In the genomic region with DNA sequence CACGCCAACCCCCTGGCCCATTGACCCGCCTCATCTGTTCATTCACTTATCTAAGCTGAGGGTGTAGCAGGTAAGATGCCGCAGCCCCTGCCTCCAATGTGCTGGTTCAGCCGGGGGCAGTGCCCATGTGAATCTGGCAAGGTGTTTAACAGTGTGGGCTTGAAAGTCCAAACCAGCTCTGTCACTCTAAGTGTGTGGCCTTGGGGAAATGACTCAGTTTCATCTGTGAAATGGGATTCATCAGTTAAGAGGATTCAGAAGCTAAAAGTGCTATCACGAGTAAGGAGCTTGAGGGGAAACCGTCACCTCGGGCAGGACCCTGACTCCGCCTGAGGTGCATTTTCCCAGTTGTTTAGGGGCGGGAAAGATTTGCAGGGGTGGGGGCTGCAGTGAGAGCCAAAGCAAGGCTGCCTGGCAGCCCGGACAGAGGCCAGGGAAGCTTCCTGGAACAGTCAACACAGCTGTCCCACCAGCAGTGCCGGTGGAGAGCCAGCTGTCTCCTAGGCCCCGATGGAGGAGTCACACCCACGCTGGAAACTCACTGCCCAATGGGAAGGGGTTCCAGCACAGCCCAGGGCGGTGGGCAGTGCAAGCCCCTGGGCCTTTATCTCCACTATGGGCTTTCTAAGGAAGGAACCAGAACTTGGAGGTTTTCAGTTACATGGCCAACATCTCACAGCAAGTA, we compare ENCODE assay signal across 8 cellular contexts. TPM values are rescaled to one million over a fixed set of nuclear protein-coding genes. Genes with fewer than 3 reads are reported as not detected.
DNase-seq lines count a peak whose midpoint lies in the region; TF ChIP-seq lines count a peak whose summit lies in the region.

No MANE protein-coding gene starts in this region.

- peak overlapping the region; percentile 44 for H3K27ac Mint-ChIP-seq in neural crest cell (ENCODE audit: unreplicated experiment)

- no peak for DNase-seq in MM.1S
- peak; percentile 26 for DNase-seq in dermis blood vessel endothelial cell
- DNase-seq in neural crest cell (ENCODE audit: low read depth, low spot score) = no peak
- DNase-seq in HT-29 (ENCODE audit: low spot score) = no peak
- no peak for DNase-seq in NCI-H226
- no peak for DNase-seq in activated CD8-positive, alpha-beta memory T cell treated with anti-CD3 and anti-CD28 coated beads, Interleukin-2, amount 50 U/mL, for 48 hours
- DNase-seq in iPS-NIHi11 (ENCODE audit: low spot score) = no peak

- peak overlapping the region; percentile 71 for H3K4me2 ChIP-seq in MM.1S (ENCODE audit: low read depth, low read length)

- H3K27me3 Mint-ChIP-seq in neural crest cell (ENCODE audit: low read depth) = peaks cover 3% of the 10 kb centered on the region

- peak overlapping the region; percentile 39 for H3K27ac ChIP-seq in C4-2B
- no peak overlapping the region for H3K27ac ChIP-seq in MM.1S (ENCODE audit: low read length)

- peaks cover 41% of the 10 kb centered on the region for H3K4me1 Mint-ChIP-seq in neural crest cell

- H3K79me2 ChIP-seq in MM.1S (ENCODE audit: low read length) = no peaks in the 10 kb centered on the region

- no peaks in the 10 kb centered on the region for H3K36me3 ChIP-seq in MM.1S (replicated peaks; ENCODE audit: insufficient read depth, low read length)

- no peaks in the 10 kb centered on the region for H3K36me3 Mint-ChIP-seq in neural crest cell (ENCODE audit: low read depth)

- H4K20me1 ChIP-seq in MM.1S (ENCODE audit: insufficient read depth, low read length) = no peaks in the 10 kb centered on the region

- no peaks in the 10 kb centered on the region for H3K9me3 Mint-ChIP-seq in neural crest cell

- no peak overlapping the region for H3K9ac ChIP-seq in MM.1S (ENCODE audit: low read length)

- no peak for TF ChIP-seq CTCF in C4-2B (conservative IDR thresholded peaks at IDR 0.05)
- no peak for TF ChIP-seq CTCF in MM.1S (IDR thresholded peaks at IDR 0.05; ENCODE audit: low read length)
- no peak for TF ChIP-seq CTCF in neural crest cell (conservative IDR thresholded peaks at IDR 0.05)

- H3K4me1 ChIP-seq in MM.1S (ENCODE audit: low read length) = no peaks in the 10 kb centered on the region

- H3F3A ChIP-seq in MM.1S (ENCODE audit: insufficient read depth, low read length) = no peaks in the 10 kb centered on the region

- peak overlapping the region; percentile 78 for H2AFZ ChIP-seq in MM.1S (ENCODE audit: low read length)

- no peaks in the 10 kb centered on the region for H3K27me3 ChIP-seq in MM.1S (replicated peaks; ENCODE audit: insufficient read depth, low read length)

- no peaks in the 10 kb centered on the region for H3K9me3 ChIP-seq in MM.1S (replicated peaks; ENCODE audit: insufficient read depth, low read length)

- peak overlapping the region; percentile 41 for H3K4me3 Mint-ChIP-seq in neural crest cell

- H3K4me3 ChIP-seq in MM.1S (ENCODE audit: low read length) = peak overlapping the region; percentile 53; the same call in 1 of the 2 replicates

- H3K9me2 ChIP-seq in MM.1S (replicated peaks; ENCODE audit: insufficient read depth, low read length) = no peaks in the 10 kb centered on the region

RNA-seq across cellular contexts. Expression of a gene that starts 9.7 kb away (rescaled TPM):
- total RNA-seq in dermis blood vessel endothelial cell (64.8 and 97.7 TPM in 2 replicates), neural crest cell (69.9 and 73.2 TPM in 2 replicates)
- total RNA-seq in HT-29 (2014; rRNA removed; shearing (Covaris generic)) = 95.2 and 102 TPM in 2 replicates

RNA-seq across cellular contexts. Expression of a gene that starts 21.1 kb away (rescaled TPM):
- 34.5 and 38.8 TPM in 2 replicates for total RNA-seq in dermis blood vessel endothelial cell
- 43.0 and 45.6 TPM in 2 replicates for total RNA-seq in neural crest cell
- 34.9 and 38.2 TPM in 2 replicates for total RNA-seq in HT-29 (2014; rRNA removed; shearing (Covaris generic))

RNA-seq across cellular contexts. Expression of a gene that starts 38.8 kb away (rescaled TPM):
- total RNA-seq in dermis blood vessel endothelial cell (29.2 and 35.6 TPM in 2 replicates), neural crest cell (50.8 and 51.0 TPM in 2 replicates)
- 71.3 and 76.1 TPM in 2 replicates for total RNA-seq in HT-29 (2014; rRNA removed; shearing (Covaris generic))

RNA-seq across cellular contexts. Expression of a gene that starts 39.2 kb away (rescaled TPM):
- total RNA-seq in dermis blood vessel endothelial cell (16.2 and 24.9 TPM in 2 replicates), neural crest cell (33.4 and 35.0 TPM in 2 replicates)
- total RNA-seq in HT-29 (2014; rRNA removed; shearing (Covaris generic)) = 66.9 and 69.8 TPM in 2 replicates

RNA-seq across cellular contexts. Expression of a gene that starts 59.2 kb away (rescaled TPM):
- total RNA-seq in dermis blood vessel endothelial cell (25.4 and 32.9 TPM in 2 replicates), neural crest cell (49.7 and 56.4 TPM in 2 replicates)
- total RNA-seq in HT-29 (2014; rRNA removed; shearing (Covaris generic)) = 0.25 TPM in 1 of 2 replicates, not detected in the other
